In the genomic region with DNA sequence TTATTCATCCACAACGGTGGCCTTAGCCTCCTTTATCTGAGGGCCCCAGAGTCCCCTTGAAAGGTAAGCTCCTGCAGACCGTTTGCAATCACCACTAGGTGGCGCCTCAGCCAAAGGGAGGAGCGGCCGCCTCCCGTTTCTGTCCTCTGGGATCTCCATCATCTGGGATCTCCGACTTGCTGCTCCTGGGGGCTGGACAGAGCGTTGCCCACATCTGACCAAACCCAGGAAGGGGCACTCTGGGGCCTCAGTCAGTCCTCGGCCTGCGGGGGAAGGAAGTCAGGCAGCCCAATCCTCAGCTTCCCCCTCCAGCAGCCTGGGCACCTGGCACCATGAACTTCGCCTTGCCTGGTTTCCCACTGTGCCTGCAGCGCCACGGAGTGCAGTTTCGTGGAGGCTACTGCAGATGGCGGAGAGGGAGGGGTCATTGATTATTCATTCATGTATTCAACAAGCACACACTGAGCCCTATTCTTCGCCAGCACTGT, we compare ENCODE assay signal across 8 cellular contexts. TPM values are rescaled to one million over a fixed set of nuclear protein-coding genes. Genes with fewer than 3 reads are reported as not detected.
A peak's percentile ranks its signal among the peaks of the same experiment; 100 is the strongest.
DNase-seq lines count a peak whose midpoint lies in the region; ATAC-seq, FAIRE-seq and TF ChIP-seq lines count a peak whose summit lies in the region.

No MANE protein-coding gene starts in this region.

- H3K9me3 ChIP-seq in kidney (ENCODE audit: control insufficient read depth in 1 of 2, low read length in 2 of 2), result no peaks in the 10 kb centered on the region

- TF ChIP-seq CTCF in kidney (IDR thresholded peaks at IDR 0.05; ENCODE audit: borderline replicate concordance, extremely low read depth, insufficient read depth), result peak; percentile 82

- H3K36me3 ChIP-seq in kidney (ENCODE audit: control insufficient read depth in 1 of 2, insufficient read depth in 2 of 2, low read length in 2 of 2), result no peaks in the 10 kb centered on the region

- no peaks in the 10 kb centered on the region for H3K4me1 ChIP-seq in kidney (ENCODE audit: control insufficient read depth in 1 of 2, insufficient read depth in 1 of 2, low read depth in 1 of 2, low read length in 2 of 2)

- in situ Hi-C loops in T47D (cut with HindIII; ENCODE audit: low pct_unique_long_range_greater_than_20kb, low sequenced_read_pairs), result no loop called here

- H3K9ac ChIP-seq in kidney (ENCODE audit: low read length in 2 of 2), result no peak overlapping the region

- peak; percentile 30 for ATAC-seq in Right ventricle myocardium inferior
- no peak for ATAC-seq in HG03175 (IDR thresholded peaks at IDR 0.05; ENCODE audit: unreplicated experiment)

- no peak for FAIRE-seq in kidney (lab: Jason Lieb, UNC)

- no peak for DNase-seq in Right ventricle myocardium inferior (ENCODE audit: missing footprints)
- no peak for DNase-seq in cardiac septum (ENCODE audit: low spot score)
- DNase-seq in NCI-H187 treated with DMSO at 0.1 percent for 48 hours (lab: John Stamatoyannopoulos, UW), result peak; percentile 16
- peak; percentile 53 for DNase-seq in UCSD-AML1 (lab: John Stamatoyannopoulos, UW; ENCODE audit: unreplicated experiment)
- peak; percentile 73 to 89 for DNase-seq in T47D (ENCODE audit: low read depth in 1 of 2, low spot score in 1 of 2)
- DNase-seq in kidney, result peak; percentile 86
- DNase-seq in stimulated activated CD4-positive, alpha-beta T cell treated with anti-CD3 and anti-CD28 coated beads, Interleukin-2, amount 100 ng/mL, for 4 hours (ENCODE audit: low read depth), result peak; percentile 45

- H3K27ac ChIP-seq in kidney (ENCODE audit: low read depth in 2 of 2, low read length in 2 of 2), result no peak overlapping the region

- intact Hi-C loops in Right ventricle myocardium inferior (cut with DNase I) (no loop called here), cardiac septum (cut with DNase I) (no loop called here), kidney (cut with DNase I) (no loop called here)

- H3K4me3 ChIP-seq in kidney (ENCODE audit: low read length in 2 of 2), result no peak overlapping the region

RNA-seq across cellular contexts. Expression of gene TP53I11, which starts 23.5 kb away (rescaled TPM):
- total RNA-seq in Right ventricle myocardium inferior (59.1 TPM), cardiac septum (38.4 TPM), kidney (35.3 TPM)
- polyA plus RNA-seq in kidney (ENCODE audit: insufficient read depth, low read depth, low replicate concordance), result 25.7 TPM

Comparison
In these comparisons a context has a peak if more than half of its experiments do, and no peak if none do; other contexts are left out.
1. DNase-seq: peak in NCI-H187 treated with DMSO at 0.1 percent for 48 hours (single experiment), UCSD-AML1 (single experiment), T47D (2 of 2), kidney (single experiment) and stimulated activated CD4-positive, alpha-beta T cell treated with anti-CD3 and anti-CD28 coated beads, Interleukin-2, amount 100 ng/mL, for 4 hours (single experiment); none in Right ventricle myocardium inferior (single experiment) and cardiac septum (single experiment).